Comparison of ENCODE assay signal across 9 cellular contexts in the genomic region with DNA sequence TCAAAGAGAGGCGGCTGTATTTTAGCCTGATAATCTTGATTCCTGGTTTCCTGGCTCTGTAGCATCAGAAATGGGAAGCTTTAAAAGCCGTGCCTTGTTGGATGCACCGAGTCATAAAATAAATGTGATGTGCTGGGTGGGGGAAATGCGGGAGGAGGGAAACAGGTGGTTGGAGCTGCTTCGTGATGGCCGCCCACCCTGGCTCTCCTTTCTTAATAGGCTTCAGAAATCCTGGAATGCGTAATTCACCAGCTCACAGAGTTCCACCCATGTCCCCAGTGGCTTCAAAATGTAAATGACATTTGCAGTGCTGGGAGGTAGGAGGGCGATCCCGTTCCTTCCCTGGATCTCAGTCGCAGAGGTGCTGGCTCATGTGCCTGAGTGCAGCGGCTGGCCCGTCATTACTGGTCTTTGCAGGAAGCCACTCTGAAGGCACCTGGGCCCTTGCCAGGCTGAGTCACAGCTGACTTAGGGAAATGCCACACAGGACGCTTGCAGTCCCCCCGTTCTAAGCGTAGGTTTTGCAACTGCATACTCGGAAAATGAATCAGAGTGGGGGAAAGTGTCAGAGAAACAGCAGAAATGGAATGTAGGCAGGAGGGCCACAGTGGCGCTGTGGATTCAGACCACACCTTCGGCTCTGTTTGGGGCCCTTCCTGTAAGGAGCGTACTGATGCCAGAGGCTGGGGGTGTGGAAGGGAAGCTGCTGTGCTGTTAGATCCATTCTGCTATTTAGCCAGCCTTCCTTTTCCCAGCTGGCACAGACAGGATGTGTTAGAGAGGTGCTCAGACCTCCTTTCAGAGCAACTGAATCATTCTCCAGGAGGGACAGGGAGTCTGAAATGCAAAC. TPM values are rescaled to one million over a fixed set of nuclear protein-coding genes. Genes with fewer than 3 reads are reported as not detected.
DNase-seq lines count a peak whose midpoint lies in the region; ATAC-seq, FAIRE-seq and TF ChIP-seq lines count a peak whose summit lies in the region.
"Had no signal": no experiment of that assay in that cellular context is flagged by ENCODE, and none has a peak within 500 bp of the region (broad histone marks: within the 10 kb centered on the region; RNA-seq: fewer than 3 reads in every experiment).

No MANE protein-coding gene starts in this region.

- peak overlapping the region; percentile 54 for H3K27ac Mint-ChIP-seq in T-helper 17 cell

- peaks cover 62% of the 10 kb centered on the region for H3K4me1 Mint-ChIP-seq in T-helper 17 cell

- H3K4me2 ChIP-seq in MM.1S (ENCODE audit: low read depth, low read length): peak overlapping the region; percentile 80

- H4K20me1 ChIP-seq in MM.1S (ENCODE audit: insufficient read depth, low read length): no peaks in the 10 kb centered on the region

- H3K36me3 ChIP-seq in MM.1S (replicated peaks; ENCODE audit: insufficient read depth, low read length) (no peaks in the 10 kb centered on the region), small intestine (ENCODE audit: control insufficient read depth in 2 of 2, insufficient read depth in 2 of 2, low read length in 2 of 2) (no peaks in the 10 kb centered on the region)

- no peaks in the 10 kb centered on the region for H3K36me3 Mint-ChIP-seq in T-helper 17 cell (ENCODE audit: low read depth)

- DNase-seq in DMS53 treated with DMSO at 0.1 percent for 48 hours (lab: John Stamatoyannopoulos, UW; ENCODE audit: unreplicated experiment) (peak; percentile 89), MM.1S (peak; percentile 84), T-helper 17 cell (peak in 1 of 3 donors; percentile 11), astrocyte of the cerebellum (ENCODE audit: low read depth) (peak; percentile 94), hypothalamus (lab: John Stamatoyannopoulos, UW) (peak in 49 of 51 donors; percentile 13 to 93 (median 66)), small intestine (peak; percentile 93), cerebellar nuclear complex (lab: John Stamatoyannopoulos, UW) (no peak)

- H3K27me3 Mint-ChIP-seq in T-helper 17 cell: no peaks in the 10 kb centered on the region

- in situ Hi-C loops in astrocyte of the cerebellum (cut with HindIII; ENCODE audit: low sequenced_read_pairs): no loop called here

- H3K27ac ChIP-seq in MM.1S (ENCODE audit: low read length): peak overlapping the region; percentile 80
- peak overlapping the region; percentile 76 to 85 for H3K27ac ChIP-seq in small intestine (ENCODE audit: low read depth in 1 of 2, low read length in 1 of 2)

- no peak for FAIRE-seq in small intestine (lab: Jason Lieb, UNC)
- FAIRE-seq: frontal cortex had no signal

- H3K4me3 Mint-ChIP-seq in T-helper 17 cell: peak overlapping the region; percentile 66

- no peaks in the 10 kb centered on the region for H3K27me3 ChIP-seq in MM.1S (replicated peaks; ENCODE audit: insufficient read depth, low read length)
- no peaks in the 10 kb centered on the region for H3K27me3 ChIP-seq in small intestine (ENCODE audit: control insufficient read depth in 2 of 2, insufficient read depth in 2 of 2, low read length in 2 of 2)

- 17 to 22% (median 17%) methylated on average over 19 of the region's 19 CpGs for whole genome bisulfite sequencing in small intestine, 3 donors

- ATAC-seq in GM21737 (IDR thresholded peaks at IDR 0.05; ENCODE audit: unreplicated experiment) (peak; percentile 48), T-helper 17 cell (peak; percentile 86)

- H3K79me2 ChIP-seq in MM.1S (ENCODE audit: low read length): peaks cover 93% of the 10 kb centered on the region

- no peak overlapping the region for H2AFZ ChIP-seq in MM.1S (ENCODE audit: low read length)

- H3F3A ChIP-seq in MM.1S (ENCODE audit: insufficient read depth, low read length): peaks cover 48% of the 10 kb centered on the region

- H3K9me2 ChIP-seq in MM.1S (replicated peaks; ENCODE audit: insufficient read depth, low read length): no peaks in the 10 kb centered on the region

- H3K9ac ChIP-seq in MM.1S (ENCODE audit: low read length): peak overlapping the region; percentile 64

- TF ChIP-seq CTCF in MM.1S (IDR thresholded peaks at IDR 0.05; ENCODE audit: low read length): no peak
- peak; percentile 20 for TF ChIP-seq CTCF in astrocyte of the cerebellum (IDR thresholded peaks at IDR 0.05; ENCODE audit: low read depth, low read length, missing control alignments)

- H3K4me3 ChIP-seq in MM.1S (ENCODE audit: low read length) (peak overlapping the region; percentile 33; the same call in 1 of the 2 replicates), astrocyte of the cerebellum (ENCODE audit: low read depth, low read length) (peak overlapping the region; percentile 12), small intestine (ENCODE audit: low read depth in 1 of 2, low read length in 2 of 2) (peak overlapping the region in 1 of 2 donors; percentile 15)

- H3K9me3 ChIP-seq in MM.1S (replicated peaks; ENCODE audit: insufficient read depth, low read length) (no peaks in the 10 kb centered on the region), T-helper 17 cell (ENCODE audit: control insufficient read depth, low read length, poor library complexity, severe bottlenecking) (no peaks in the 10 kb centered on the region), small intestine (ENCODE audit: control insufficient read depth, low read depth) (no peaks in the 10 kb centered on the region)

- H3K4me1 ChIP-seq in MM.1S (ENCODE audit: low read length) (peaks cover 66% of the 10 kb centered on the region), small intestine (ENCODE audit: control insufficient read depth in 2 of 2, insufficient read depth in 1 of 2, low read depth in 1 of 2, low read length in 1 of 2) (peaks cover 21 to 24% of the 10 kb centered on the region in 2 donors)

RNA-seq across cellular contexts. Expression of a gene that starts 37.6 kb away (rescaled TPM):
- 10 to 100 TPM; 16.6 to 19.8 TPM for total RNA-seq in T-helper 17 cell
- 10 to 100 TPM; 10.8 to 33.9 (median 12.7) TPM for polyA plus RNA-seq in small intestine

Comparison
In these comparisons a context has a peak if more than half of its experiments do, and no peak if none do; other contexts are left out.
1. DNase-seq: peak in DMS53 treated with DMSO at 0.1 percent for 48 hours (single experiment), MM.1S (single experiment), astrocyte of the cerebellum (single experiment), hypothalamus (49 of 51) and small intestine (single experiment); none in cerebellar nuclear complex (0 of 2).